In genomic region chr2:24339856-24340262, GRCh38 we compare ENCODE assay signal across 19 cellular contexts.
"Had no signal": no experiment of that assay in that cellular context is flagged by ENCODE, and none has a peak within 500 bp of the region (broad histone marks: within the 10 kb centered on the region; RNA-seq: fewer than 3 reads in every experiment).

No MANE protein-coding gene starts in this region.

- H3K27ac Mint-ChIP-seq: activated CD8-positive, alpha-beta memory T cell treated with anti-CD3 and anti-CD28 coated beads, Interleukin-2, amount 10 ng/mL, durations not matched to agents 7 days and 5 days; T-helper 1 cell treated with Interleukin-12 subunit alpha and Interleukin-12 subunit beta and Interleukin-4 antibody, amounts not matched to agents 30 μg/mL and 1 μg/mL, for 36 hours had no signal

- H3K27ac ChIP-seq: coronary artery, epithelial cell of prostate, gastroesophageal sphincter had no signal

- H3K4me3 Mint-ChIP-seq: activated CD8-positive, alpha-beta memory T cell treated with anti-CD3 and anti-CD28 coated beads, Interleukin-2, amount 10 ng/mL, durations not matched to agents 7 days and 5 days; T-helper 1 cell treated with Interleukin-12 subunit alpha and Interleukin-12 subunit beta and Interleukin-4 antibody, amounts not matched to agents 30 μg/mL and 1 μg/mL, for 36 hours had no signal

- H3K27me3 Mint-ChIP-seq: activated CD8-positive, alpha-beta memory T cell treated with anti-CD3 and anti-CD28 coated beads, Interleukin-2, amount 10 ng/mL, durations not matched to agents 7 days and 5 days; naive thymus-derived CD4-positive, alpha-beta T cell had no signal

- H3K4me3 ChIP-seq: coronary artery, gastroesophageal sphincter, smooth muscle cell had no signal

- H3K9me3 Mint-ChIP-seq: T-helper 1 cell treated with Interleukin-12 subunit alpha and Interleukin-12 subunit beta and Interleukin-4 antibody, amounts not matched to agents 30 μg/mL and 1 μg/mL, for 36 hours had no signal

- H3K9me3 ChIP-seq: gastroesophageal sphincter had no signal

- ATAC-seq: activated CD4-positive, CD25-positive, alpha-beta regulatory T cell treated with anti-CD3 and anti-CD28 coated beads, Interleukin-2, amount 50 U/mL, for 24 hours; activated CD8-positive, alpha-beta memory T cell treated with anti-CD3 and anti-CD28 coated beads, Interleukin-2, amount 10 ng/mL, durations not matched to agents 7 days and 5 days; gastroesophageal sphincter; naive thymus-derived CD4-positive, alpha-beta T cell had no signal

- H3K36me3 ChIP-seq: gastroesophageal sphincter had no signal

- DNase-seq: activated CD4-positive, alpha-beta T cell treated with anti-CD3 and anti-CD28 coated beads, Interleukin-2, amount 50 U/mL, for 4 hours; activated CD8-positive, alpha-beta memory T cell treated with anti-CD3 and anti-CD28 coated beads, Interleukin-2, amount 10 ng/mL, durations not matched to agents 7 days and 5 days; activated gamma-delta T cell treated with Interleukin-2 at 50 U/mL for 16 hours; activated T-cell treated with anti-CD3 and anti-CD28 coated beads, Interleukin-2, amount 50 U/mL, for 48 hours; caudate nucleus; effector CD8-positive, alpha-beta T cell; islet precursor cell; left ventricle myocardium superior; midbrain; naive thymus-derived CD4-positive, alpha-beta T cell; right cardiac atrium; substantia nigra; trophoblast cell had no signal

- H3K27me3 ChIP-seq: gastroesophageal sphincter had no signal
